Comparison of ENCODE assay signal across 41 cellular contexts in the genomic region with DNA sequence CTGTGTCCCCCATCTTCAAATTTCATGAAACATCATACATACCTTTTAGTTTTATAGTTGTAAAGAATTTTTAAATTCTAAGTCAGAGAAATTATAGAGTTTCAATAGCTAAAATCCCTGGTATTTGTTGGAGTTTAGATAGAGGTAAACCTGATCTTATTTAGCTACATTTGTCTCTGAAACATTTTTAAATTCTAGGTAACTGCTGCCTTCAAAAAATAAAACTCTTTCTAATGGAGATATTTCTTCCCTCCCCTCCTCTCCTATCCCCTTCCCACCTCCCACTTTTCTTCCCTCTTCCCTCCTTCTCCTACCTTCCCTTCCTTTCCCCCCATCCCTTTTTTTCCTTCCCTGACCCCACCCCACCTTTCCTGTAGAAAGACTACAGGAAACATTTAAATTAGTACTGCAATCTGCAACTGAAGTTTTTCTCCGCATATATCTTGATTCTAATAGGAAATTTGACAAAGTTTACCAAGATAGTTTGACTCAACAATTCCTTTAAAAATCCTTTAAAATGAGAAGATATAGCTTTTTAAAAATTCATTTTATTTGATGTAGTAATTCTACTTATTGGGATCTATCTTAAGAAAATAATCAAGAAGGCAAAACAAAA. TPM values are rescaled to one million over a fixed set of nuclear protein-coding genes. Genes with fewer than 3 reads are reported as not detected.
"Had no signal": no experiment of that assay in that cellular context is flagged by ENCODE, and none has a peak within 500 bp of the region (broad histone marks: within the 10 kb centered on the region; RNA-seq: fewer than 3 reads in every experiment).

No MANE protein-coding gene starts in this region.

- FAIRE-seq: astrocyte, bronchial epithelial cell had no signal

- H3K27ac Mint-ChIP-seq: activated naive CD4-positive, alpha-beta T cell treated with anti-CD3 and anti-CD28 coated beads for 36 hours; activated naive CD4-positive, alpha-beta T cell treated with anti-CD3 and anti-CD28 coated beads, Interleukin-2, amount 10 ng/mL, durations not matched to agents 7 days and 5 days; activated naive CD4-positive, alpha-beta T cell treated with anti-CD3 and anti-CD28 coated beads, Interleukin-2, amount 50 U/mL, for 24 hours; activated naive CD4-positive, alpha-beta T cell treated with anti-CD3 and anti-CD28 coated beads, Interleukin-2, amount 50 U/mL, for 72 hours; activated naive CD8-positive, alpha-beta T cell; activated naive CD8-positive, alpha-beta T cell treated with anti-CD3 and anti-CD28 coated beads for 36 hours; activated naive CD8-positive, alpha-beta T cell treated with anti-CD3 and anti-CD28 coated beads, Interleukin-2, amount 10 ng/mL, durations not matched to agents 7 days and 5 days; activated naive CD8-positive, alpha-beta T cell treated with anti-CD3 and anti-CD28 coated beads, Interleukin-2, amount 50 U/mL, for 24 hours; activated T-cell treated with anti-CD3 and anti-CD28 coated beads, Interleukin-2, amount 50 U/mL, for 24 hours; activated T-cell treated with anti-CD3 and anti-CD28 coated beads, Interleukin-2, amount 50 U/mL, for 72 hours; activated T-helper 1 cell treated with anti-CD3 and anti-CD28 coated beads, Interleukin-12 subunit alpha, Interleukin-12 subunit beta, Interleukin-2, Interleukin-4 antibody, amounts not matched to agents 30 ng/mL and 10 ng/mL and 1 ng/mL, durations not matched to agents 14 hours and 24 hours and 36 hours; activated T-helper 17 cell treated with anti-CD3 and anti-CD28 coated beads, Interleukin-2, amount 50 U/mL, for 72 hours; activated T-helper 2 cell treated with anti-CD3 and anti-CD28 coated beads, Interferon-gamma antibody, Interleukin-2, Interleukin-4, amounts not matched to agents 10 μg/mL and 5 μg/mL and 100 μg/mL, durations not matched to agents 14 hours and 24 hours and 36 hours; brain had no signal

- ATAC-seq: activated naive CD4-positive, alpha-beta T cell treated with anti-CD3 and anti-CD28 coated beads, Interleukin-2, amount 50 U/mL, for 72 hours; activated naive CD8-positive, alpha-beta T cell treated with anti-CD3 and anti-CD28 coated beads, Interleukin-2, amount 50 U/mL, for 24 hours; activated T-cell treated with anti-CD3 and anti-CD28 coated beads, Interleukin-2, amount 50 U/mL, for 4 hours; activated T-cell treated with anti-CD3 and anti-CD28 coated beads, Interleukin-2, amount 50 U/mL, for 72 hours; activated T-helper 17 cell treated with anti-CD3 and anti-CD28 coated beads, Interleukin-2, amount 50 U/mL, for 72 hours; body of pancreas had no signal

- H3K27ac ChIP-seq: adrenal gland, ascending aorta, body of pancreas, brain microvascular endothelial cell, breast epithelium, cardiac muscle cell had no signal

- H3K36me3 Mint-ChIP-seq: activated naive CD4-positive, alpha-beta T cell treated with anti-CD3 and anti-CD28 coated beads, Interleukin-2, amount 10 ng/mL, durations not matched to agents 7 days and 5 days; activated naive CD4-positive, alpha-beta T cell treated with anti-CD3 and anti-CD28 coated beads, Interleukin-2, amount 50 U/mL, for 24 hours; activated naive CD4-positive, alpha-beta T cell treated with anti-CD3 and anti-CD28 coated beads, Interleukin-2, amount 50 U/mL, for 72 hours; activated naive CD8-positive, alpha-beta T cell; activated naive CD8-positive, alpha-beta T cell treated with anti-CD3 and anti-CD28 coated beads for 36 hours; activated naive CD8-positive, alpha-beta T cell treated with anti-CD3 and anti-CD28 coated beads, Interleukin-2, amount 10 ng/mL, durations not matched to agents 7 days and 5 days; brain had no signal

- H3K4me1 Mint-ChIP-seq: activated T-helper 17 cell treated with anti-CD3 and anti-CD28 coated beads, Interleukin-2, amount 50 U/mL, for 72 hours; central memory CD8-positive, alpha-beta T cell had no signal

- H3K9me3 ChIP-seq: adrenal gland, ascending aorta, body of pancreas, breast epithelium had no signal

- H3K9me3 Mint-ChIP-seq: activated naive CD4-positive, alpha-beta T cell treated with anti-CD3 and anti-CD28 coated beads for 36 hours; activated naive CD4-positive, alpha-beta T cell treated with anti-CD3 and anti-CD28 coated beads, Interleukin-2, amount 10 ng/mL, durations not matched to agents 7 days and 5 days; activated naive CD4-positive, alpha-beta T cell treated with anti-CD3 and anti-CD28 coated beads, Interleukin-2, amount 50 U/mL, for 24 hours; activated naive CD4-positive, alpha-beta T cell treated with anti-CD3 and anti-CD28 coated beads, Interleukin-2, amount 50 U/mL, for 72 hours; activated naive CD8-positive, alpha-beta T cell treated with anti-CD3 and anti-CD28 coated beads for 36 hours; activated naive CD8-positive, alpha-beta T cell treated with anti-CD3 and anti-CD28 coated beads, Interleukin-2, amount 10 ng/mL, durations not matched to agents 7 days and 5 days; activated naive CD8-positive, alpha-beta T cell treated with anti-CD3 and anti-CD28 coated beads, Interleukin-2, amount 50 U/mL, for 24 hours; activated T-cell treated with anti-CD3 and anti-CD28 coated beads, Interleukin-2, amount 50 U/mL, for 24 hours; activated T-cell treated with anti-CD3 and anti-CD28 coated beads, Interleukin-2, amount 50 U/mL, for 4 hours; activated T-cell treated with anti-CD3 and anti-CD28 coated beads, Interleukin-2, amount 50 U/mL, for 72 hours; activated T-helper 1 cell treated with anti-CD3 and anti-CD28 coated beads, Interleukin-12 subunit alpha, Interleukin-12 subunit beta, Interleukin-2, Interleukin-4 antibody, amounts not matched to agents 30 ng/mL and 10 ng/mL and 1 ng/mL, durations not matched to agents 14 hours and 24 hours and 36 hours; activated T-helper 17 cell treated with anti-CD3 and anti-CD28 coated beads, Interleukin-2, amount 50 U/mL, for 72 hours; activated T-helper 2 cell treated with anti-CD3 and anti-CD28 coated beads, Interferon-gamma antibody, Interleukin-2, Interleukin-4, amounts not matched to agents 10 μg/mL and 5 μg/mL and 100 μg/mL, durations not matched to agents 14 hours and 24 hours and 36 hours; central memory CD8-positive, alpha-beta T cell had no signal

- DNase-seq: activated effector memory CD4-positive, alpha-beta T cell treated with anti-CD3 and anti-CD28 coated beads, Interleukin-2, amount 50 U/mL, for 16 hours; activated effector memory CD4-positive, alpha-beta T cell treated with Interleukin-2 at 50 U/mL for 16 hours; activated gamma-delta T cell; activated gamma-delta T cell treated with Interleukin-2 at 50 U/mL for 16 hours; activated naive CD4-positive, alpha-beta T cell; activated naive CD4-positive, alpha-beta T cell treated with anti-CD3 and anti-CD28 coated beads for 36 hours; activated naive CD4-positive, alpha-beta T cell treated with anti-CD3 and anti-CD28 coated beads, Interleukin-2, amount 10 ng/mL, durations not matched to agents 7 days and 5 days; activated naive CD4-positive, alpha-beta T cell treated with anti-CD3 and anti-CD28 coated beads, Interleukin-2, amount 50 U/mL, for 16 hours; activated naive CD4-positive, alpha-beta T cell treated with Interleukin-2 at 50 U/mL for 16 hours; activated naive CD8-positive, alpha-beta T cell treated with anti-CD3 and anti-CD28 coated beads for 36 hours; activated naive CD8-positive, alpha-beta T cell treated with anti-CD3 and anti-CD28 coated beads, Interleukin-2, amount 10 ng/mL, durations not matched to agents 7 days and 5 days; activated naive CD8-positive, alpha-beta T cell treated with anti-CD3 and anti-CD28 coated beads, Interleukin-2, amount 50 U/mL, for 24 hours; activated T-cell treated with anti-CD3 and anti-CD28 coated beads, Interleukin-2, amount 50 U/mL, for 24 hours; activated T-cell treated with anti-CD3 and anti-CD28 coated beads, Interleukin-2, amount 50 U/mL, for 4 hours; activated T-cell treated with anti-CD3 and anti-CD28 coated beads, Interleukin-2, amount 50 U/mL, for 48 hours; activated T-cell treated with anti-CD3 and anti-CD28 coated beads, Interleukin-2, amount 50 U/mL, for 72 hours; adrenal gland; amniotic stem cell; amygdala; anterior cingulate cortex; aorta; body of pancreas; brain microvascular endothelial cell; caudate nucleus; central memory CD4-positive, alpha-beta T cell; cerebellar nuclear complex had no signal

- H3K36me3 ChIP-seq: adrenal gland, ascending aorta, brain microvascular endothelial cell, breast epithelium, cardiac muscle cell had no signal

- H3K27me3 ChIP-seq: ascending aorta, body of pancreas had no signal

- H3K4me3 ChIP-seq: adrenal gland, ascending aorta, body of pancreas, cardiac muscle cell had no signal

- H3K4me3 Mint-ChIP-seq: activated naive CD4-positive, alpha-beta T cell treated with anti-CD3 and anti-CD28 coated beads for 36 hours; activated naive CD4-positive, alpha-beta T cell treated with anti-CD3 and anti-CD28 coated beads, Interleukin-2, amount 10 ng/mL, durations not matched to agents 7 days and 5 days; activated naive CD4-positive, alpha-beta T cell treated with anti-CD3 and anti-CD28 coated beads, Interleukin-2, amount 50 U/mL, for 24 hours; activated naive CD8-positive, alpha-beta T cell; activated naive CD8-positive, alpha-beta T cell treated with anti-CD3 and anti-CD28 coated beads for 36 hours; activated naive CD8-positive, alpha-beta T cell treated with anti-CD3 and anti-CD28 coated beads, Interleukin-2, amount 10 ng/mL, durations not matched to agents 7 days and 5 days; activated naive CD8-positive, alpha-beta T cell treated with anti-CD3 and anti-CD28 coated beads, Interleukin-2, amount 50 U/mL, for 24 hours; activated T-cell treated with anti-CD3 and anti-CD28 coated beads, Interleukin-2, amount 50 U/mL, for 24 hours; activated T-cell treated with anti-CD3 and anti-CD28 coated beads, Interleukin-2, amount 50 U/mL, for 4 hours; activated T-cell treated with anti-CD3 and anti-CD28 coated beads, Interleukin-2, amount 50 U/mL, for 72 hours; activated T-helper 1 cell treated with anti-CD3 and anti-CD28 coated beads, Interleukin-12 subunit alpha, Interleukin-12 subunit beta, Interleukin-2, Interleukin-4 antibody, amounts not matched to agents 30 ng/mL and 10 ng/mL and 1 ng/mL, durations not matched to agents 14 hours and 24 hours and 36 hours; activated T-helper 17 cell treated with anti-CD3 and anti-CD28 coated beads, Interleukin-2, amount 50 U/mL, for 72 hours; central memory CD8-positive, alpha-beta T cell had no signal

RNA-seq across cellular contexts. Expression of gene TACR1, which starts 4.1 kb away (rescaled TPM):
- total RNA-seq: activated naive CD4-positive, alpha-beta T cell treated with anti-CD3 and anti-CD28 coated beads for 36 hours; activated naive CD4-positive, alpha-beta T cell treated with anti-CD3 and anti-CD28 coated beads, Interleukin-2, amount 50 U/mL, for 72 hours; activated naive CD8-positive, alpha-beta T cell treated with anti-CD3 and anti-CD28 coated beads for 36 hours; activated naive CD8-positive, alpha-beta T cell treated with anti-CD3 and anti-CD28 coated beads, Interleukin-2, amount 10 ng/mL, durations not matched to agents 7 days and 5 days; activated T-cell treated with anti-CD3 and anti-CD28 coated beads, Interleukin-2, amount 50 U/mL, for 4 hours; activated T-cell treated with anti-CD3 and anti-CD28 coated beads, Interleukin-2, amount 50 U/mL, for 72 hours; activated T-helper 1 cell treated with anti-CD3 and anti-CD28 coated beads, Interleukin-12 subunit alpha, Interleukin-12 subunit beta, Interleukin-2, Interleukin-4 antibody, amounts not matched to agents 30 ng/mL and 10 ng/mL and 1 ng/mL, durations not matched to agents 14 hours and 24 hours and 36 hours; activated T-helper 17 cell treated with anti-CD3 and anti-CD28 coated beads, Interleukin-2, amount 50 U/mL, for 72 hours; activated T-helper 2 cell treated with anti-CD3 and anti-CD28 coated beads, Interferon-gamma antibody, Interleukin-2, Interleukin-4, amounts not matched to agents 10 μg/mL and 5 μg/mL and 100 μg/mL, durations not matched to agents 14 hours and 24 hours and 36 hours; astrocyte; bronchial epithelial cell; cardiac muscle cell; cardiac septum; chondrocyte had no signal
- polyA plus RNA-seq: cardiac muscle cell had no signal
